In genomic region chr16:55444754-55445485, GRCh38 we compare ENCODE assay signal across 12 cellular contexts.
DNase-seq lines count a peak whose midpoint lies in the region; ATAC-seq lines count a peak whose summit lies in the region.
"Had no signal": no experiment of that assay in that cellular context is flagged by ENCODE, and none has a peak within 500 bp of the region (broad histone marks: within the 10 kb centered on the region; RNA-seq: fewer than 3 reads in every experiment).

No MANE protein-coding gene starts in this region.

- ATAC-seq in GM19035 (IDR thresholded peaks at IDR 0.05; ENCODE audit: unreplicated experiment) (peak; percentile 56), HG03565 (IDR thresholded peaks at IDR 0.05; ENCODE audit: unreplicated experiment) (peak; percentile 38)

- H3K36me3 ChIP-seq in subcutaneous abdominal adipose tissue (ENCODE audit: control insufficient read depth in 5 of 5, insufficient read depth in 5 of 5, low read length in 5 of 5) = no peaks in the 10 kb centered on the region
- H3K36me3 ChIP-seq: stomach had no signal

- intact Hi-C loops in head of caudate nucleus (cut with DNase I) = no loop called here

- H3K9me3 ChIP-seq in subcutaneous abdominal adipose tissue (ENCODE audit: control insufficient read depth in 5 of 5, low read length in 5 of 5) = peaks cover 0 to 6% (median 0%) of the 10 kb centered on the region in 5 donors
- H3K9me3 ChIP-seq: stomach had no signal

- H3K4me1 ChIP-seq in subcutaneous abdominal adipose tissue (ENCODE audit: control insufficient read depth in 5 of 5, insufficient read depth in 5 of 5, low read length in 5 of 5) = peaks cover 2 to 37% (median 27%) of the 10 kb centered on the region in 5 donors
- H3K4me1 ChIP-seq: stomach had no signal

- H3K9ac ChIP-seq in subcutaneous abdominal adipose tissue (ENCODE audit: low read length in 5 of 5) = peak overlapping the region in 1 of 5 donors; percentile 42

- peak overlapping the region in 3 of 5 donors; percentile 34 to 39 (median 37) for H3K4me3 ChIP-seq in subcutaneous abdominal adipose tissue (ENCODE audit: low read depth in 1 of 5, low read length in 5 of 5)
- H3K4me3 ChIP-seq: stomach had no signal

- no peaks in the 10 kb centered on the region for H3K27me3 ChIP-seq in subcutaneous abdominal adipose tissue (ENCODE audit: control insufficient read depth in 5 of 5, insufficient read depth in 4 of 5, low read length in 5 of 5)

- no peak overlapping the region for H3K27ac ChIP-seq in subcutaneous abdominal adipose tissue (ENCODE audit: low read depth, low read length)
- H3K27ac ChIP-seq: stomach had no signal

- peak in 29 of 42 donors; percentile 5 to 66 (median 32) for DNase-seq in head of caudate nucleus
- DNase-seq in NCI-H1048 (lab: John Stamatoyannopoulos, UW) = no peak
- DNase-seq in NCI-H69 (lab: John Stamatoyannopoulos, UW) = no peak
- no peak for DNase-seq in AG20443 (ENCODE audit: low spot score)
- DNase-seq in NCI-H1436 (lab: John Stamatoyannopoulos, UW) = no peak
- DNase-seq: DND-41, mesenchymal stem cell, NCI-H1092 treated with DMSO at 0.1 percent for 48 hours, stomach had no signal

Comparison
In these comparisons a context has a peak if more than half of its experiments do, and no peak if none do; other contexts are left out.
1. DNase-seq: peak in head of caudate nucleus (29 of 42); none in NCI-H1048 (single experiment), NCI-H69 (single experiment), AG20443 (single experiment) and NCI-H1436 (single experiment).